19 cellular contexts compared by ENCODE assay signal in the genomic region with DNA sequence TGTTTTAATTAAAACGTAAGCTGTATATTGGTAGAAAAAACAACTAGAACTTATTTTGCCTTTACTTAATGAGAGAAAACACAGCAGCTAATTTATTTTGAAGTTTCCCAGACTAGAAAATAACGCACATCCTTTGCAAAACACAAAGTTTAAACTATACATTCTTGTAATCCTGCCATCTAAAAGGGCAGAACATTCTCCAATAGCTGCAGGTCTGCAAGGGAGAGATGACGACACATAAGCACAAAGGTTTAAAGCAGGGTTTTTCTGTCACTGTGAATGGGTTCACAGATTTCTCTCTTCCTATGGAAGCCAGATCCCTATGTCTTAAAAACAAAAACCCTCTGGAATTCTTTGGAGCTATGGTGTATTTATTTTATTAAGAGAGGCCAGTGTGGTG.
DNase-seq lines count a peak whose midpoint lies in the region; ATAC-seq, FAIRE-seq and TF ChIP-seq lines count a peak whose summit lies in the region.
"Had no signal": no experiment of that assay in that cellular context is flagged by ENCODE, and none has a peak within 500 bp of the region (broad histone marks: within the 10 kb centered on the region; RNA-seq: fewer than 3 reads in every experiment).

No MANE protein-coding gene starts in this region.

- no peak overlapping the region for H3K9ac ChIP-seq in adipocyte (ENCODE audit: low read length)
- H3K9ac ChIP-seq: GM23248 had no signal

- TF ChIP-seq EP300 in gastroesophageal sphincter (IDR thresholded peaks at IDR 0.05), result no peak
- TF ChIP-seq EP300 in ovary (IDR thresholded peaks at IDR 0.05), result no peak

- H3K4me3 ChIP-seq in adipocyte (ENCODE audit: low read length) (no peak overlapping the region), fibroblast of villous mesenchyme (ENCODE audit: low read depth, low read length) (no peak overlapping the region), gastroesophageal sphincter (no peak overlapping the region), ovary (no peak overlapping the region)
- H3K4me3 ChIP-seq: GM12878, GM23248, K562 had no signal

- H3K9me3 ChIP-seq in adipocyte (ENCODE audit: control insufficient read depth, low read length) (no peaks in the 10 kb centered on the region), gastroesophageal sphincter (no peaks in the 10 kb centered on the region), ovary (no peaks in the 10 kb centered on the region)

- TF ChIP-seq CTCF in fibroblast of villous mesenchyme (IDR thresholded peaks at IDR 0.05; ENCODE audit: insufficient read depth, low read depth, low read length) (no peak), nephron (IDR thresholded peaks at IDR 0.05; ENCODE audit: unreplicated experiment in 3 of 3) (no peak), gastroesophageal sphincter (IDR thresholded peaks at IDR 0.05) (no peak), ovary (IDR thresholded peaks at IDR 0.05) (no peak), omental fat pad (IDR thresholded peaks at IDR 0.05) (no peak)

- TF ChIP-seq POLR2A in gastroesophageal sphincter (IDR thresholded peaks at IDR 0.05) (no peak), ovary (IDR thresholded peaks at IDR 0.05) (no peak), GM12892 (IDR thresholded peaks at IDR 0.05; ENCODE audit: low read depth, low read length) (no peak)

- peak overlapping the region in 2 of 3 experiments; percentile 15 to 38 for H3K27ac Mint-ChIP-seq in nephron
- H3K27ac Mint-ChIP-seq: B cell; CD4-positive, alpha-beta T cell had no signal

- no peak overlapping the region for H3K4me3 Mint-ChIP-seq in nephron
- H3K4me3 Mint-ChIP-seq: B cell; CD4-positive, alpha-beta T cell had no signal

- peak overlapping the region in 2 of 4 donors; percentile 4 to 20 for H3K27ac ChIP-seq in gastroesophageal sphincter
- H3K27ac ChIP-seq in ovary, result no peak overlapping the region
- H3K27ac ChIP-seq: GM23248, HL-60 had no signal

- H3K27me3 Mint-ChIP-seq in nephron (ENCODE audit: low read depth), result no peaks in the 10 kb centered on the region

- H3K4me1 ChIP-seq in adipocyte (ENCODE audit: control insufficient read depth, insufficient read depth, low read length), result peaks cover 6% of the 10 kb centered on the region
- peaks cover 0 to 32% (median 4%) of the 10 kb centered on the region in 3 donors for H3K4me1 ChIP-seq in gastroesophageal sphincter
- peaks cover 7% of the 10 kb centered on the region for H3K4me1 ChIP-seq in ovary (ENCODE audit: insufficient read depth)

- intact Hi-C loops in ovary (cut with DNase I), result no loop called here

- no peaks in the 10 kb centered on the region for H3K36me3 ChIP-seq in adipocyte (ENCODE audit: control insufficient read depth, insufficient read depth, low read length, severe bottlenecking)
- no peaks in the 10 kb centered on the region for H3K36me3 ChIP-seq in gastroesophageal sphincter
- H3K36me3 ChIP-seq in ovary, result no peaks in the 10 kb centered on the region

- no peaks in the 10 kb centered on the region for H3K9me3 Mint-ChIP-seq in nephron
- H3K9me3 Mint-ChIP-seq: CD4-positive, alpha-beta T cell had no signal

- WGBS in gastroesophageal sphincter (ENCODE audit: low coverage in 1 of 2), 2 donors, result 40 to 49% methylated on average over 3 of the region's 3 CpGs
- 34 to 44% (median 42%) methylated on average over 3 of the region's 3 CpGs for WGBS in ovary, 3 donors

- H3K4me1 Mint-ChIP-seq in nephron, result peaks cover 48% of the 10 kb centered on the region
- H3K4me1 Mint-ChIP-seq: B cell had no signal

- H3K36me3 Mint-ChIP-seq in nephron (ENCODE audit: low read depth), result peaks cover 33% of the 10 kb centered on the region

- FAIRE-seq in GM12892 (lab: Jason Lieb, UNC), result no peak
- FAIRE-seq: GM12878, GM19239, K562 had no signal

- peak; percentile 82 for DNase-seq in adipocyte (ENCODE audit: low read depth)
- DNase-seq in fibroblast of villous mesenchyme (ENCODE audit: low read depth), result peak; percentile 91
- DNase-seq in ovary, result no peak
- no peak for DNase-seq in GM12892 (ENCODE audit: insufficient read length)
- no peak for DNase-seq in omental fat pad (ENCODE audit: low spot score)
- DNase-seq: ACHN; C1 segment of cervical spinal cord; Calu3; CD4-positive, alpha-beta T cell; DMS 273 treated with DMSO at 0.1 percent for 48 hours; GM23248; H7 had no signal

- no peak for ATAC-seq in gastroesophageal sphincter
- ATAC-seq in omental fat pad (ENCODE audit: low FRiP score), result no peak
- ATAC-seq: GM12878, K562 had no signal

- H3K27me3 ChIP-seq in adipocyte (replicated peaks; ENCODE audit: control insufficient read depth, insufficient read depth, low read length) (no peaks in the 10 kb centered on the region), gastroesophageal sphincter (no peaks in the 10 kb centered on the region), ovary (no peaks in the 10 kb centered on the region)

Comparison
In these comparisons a context has a peak if more than half of its experiments do, and no peak if none do; other contexts are left out.
1. DNase-seq: peak in adipocyte (single experiment) and fibroblast of villous mesenchyme (single experiment); none in ovary (0 of 5), GM12892 (single experiment) and omental fat pad (single experiment).